Comparison of ENCODE assay signal across 24 cellular contexts in the genomic region with DNA sequence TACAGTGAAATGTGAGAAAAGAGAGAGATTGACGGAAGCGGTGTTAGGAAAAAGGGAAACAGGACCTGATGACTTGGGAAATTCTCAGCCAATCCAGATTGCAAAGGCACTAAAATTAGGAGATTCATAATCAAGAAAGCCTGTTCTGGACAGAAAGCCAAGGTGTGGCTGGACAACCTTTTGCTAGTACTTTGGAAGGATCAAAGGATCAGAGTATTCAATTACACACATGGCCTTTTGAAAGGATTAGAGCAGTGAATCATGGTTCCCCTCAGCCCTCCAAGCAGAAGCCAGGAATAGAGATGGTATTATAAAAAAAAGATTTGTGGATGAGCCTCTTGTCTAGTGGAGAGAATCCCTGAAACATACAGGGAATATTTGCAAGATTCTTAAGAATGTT.
"Had no signal": no experiment of that assay in that cellular context is flagged by ENCODE, and none has a peak within 500 bp of the region (broad histone marks: within the 10 kb centered on the region; RNA-seq: fewer than 3 reads in every experiment).

No MANE protein-coding gene starts in this region.

- H3K36me3 ChIP-seq: brain microvascular endothelial cell, esophagus muscularis mucosa, heart left ventricle, lower lobe of right lung, ovary, prostate gland, right atrium auricular region, uterus, WERI-Rb-1 had no signal

- H3K27ac Mint-ChIP-seq: activated naive CD4-positive, alpha-beta T cell treated with anti-CD3 and anti-CD28 coated beads, Interleukin-2, amount 50 U/mL, for 24 hours; effector memory CD8-positive, alpha-beta T cell; naive thymus-derived CD8-positive, alpha-beta T cell; stimulated activated naive CD8-positive, alpha-beta T cell treated with anti-CD3 and anti-CD28 coated beads, Interleukin-15, amount 100 ng/mL, for 72 hours; T-cell had no signal

- H3K27ac ChIP-seq: brain microvascular endothelial cell, dorsolateral prefrontal cortex, esophagus muscularis mucosa, heart left ventricle, lower lobe of right lung, ovary, prostate gland, right atrium auricular region, uterus, WERI-Rb-1 had no signal

- DNase-seq: activated CD4-positive, CD25-positive, alpha-beta regulatory T cell treated with anti-CD3 and anti-CD28 coated beads, Interleukin-2, amount 50 U/mL, for 72 hours; activated gamma-delta T cell treated with Interleukin-2 at 50 U/mL for 16 hours; activated T-cell treated with anti-CD3 and anti-CD28 coated beads, Interleukin-2, amount 50 U/mL, for 1 hour; aorta; brain microvascular endothelial cell; central memory CD4-positive, alpha-beta T cell; dorsolateral prefrontal cortex; effector memory CD8-positive, alpha-beta T cell; heart left ventricle; islet precursor cell; lower lobe of right lung; naive thymus-derived CD8-positive, alpha-beta T cell; ovary; stimulated activated CD4-positive, alpha-beta T cell treated with anti-CD3 and anti-CD28 coated beads, Interleukin-1b, Interleukin-23, amount 100 ng/mL, for 48 hours; stimulated activated naive CD8-positive, alpha-beta T cell treated with anti-CD3 and anti-CD28 coated beads, Interleukin-15, amount 100 ng/mL, for 72 hours; T-cell; trophoblast cell; uterus; WERI-Rb-1 had no signal

- H3K27me3 ChIP-seq: brain microvascular endothelial cell, dorsolateral prefrontal cortex, esophagus muscularis mucosa, heart left ventricle, ovary, right atrium auricular region, uterus had no signal

- H3K9me3 ChIP-seq: esophagus muscularis mucosa, heart left ventricle, lower lobe of right lung, ovary, prostate gland, uterus had no signal

- H3K4me1 ChIP-seq: heart left ventricle, lower lobe of right lung, prostate gland, right atrium auricular region, uterus had no signal

- H3K36me3 Mint-ChIP-seq: activated naive CD4-positive, alpha-beta T cell treated with anti-CD3 and anti-CD28 coated beads, Interleukin-2, amount 50 U/mL, for 24 hours; naive thymus-derived CD8-positive, alpha-beta T cell; T-cell had no signal

- H3K4me1 Mint-ChIP-seq: activated naive CD4-positive, alpha-beta T cell treated with anti-CD3 and anti-CD28 coated beads, Interleukin-2, amount 50 U/mL, for 24 hours; naive thymus-derived CD8-positive, alpha-beta T cell; stimulated activated naive CD8-positive, alpha-beta T cell treated with anti-CD3 and anti-CD28 coated beads, Interleukin-15, amount 100 ng/mL, for 72 hours; T-cell had no signal

- H3K27me3 Mint-ChIP-seq: activated naive CD4-positive, alpha-beta T cell treated with anti-CD3 and anti-CD28 coated beads, Interleukin-2, amount 50 U/mL, for 24 hours; effector memory CD8-positive, alpha-beta T cell; naive thymus-derived CD8-positive, alpha-beta T cell; stimulated activated naive CD8-positive, alpha-beta T cell treated with anti-CD3 and anti-CD28 coated beads, Interleukin-15, amount 100 ng/mL, for 72 hours; T-cell had no signal

- ATAC-seq: effector memory CD8-positive, alpha-beta T cell; heart left ventricle; left lobe of liver; lower lobe of right lung; naive thymus-derived CD8-positive, alpha-beta T cell; stimulated activated naive CD8-positive, alpha-beta T cell treated with anti-CD3 and anti-CD28 coated beads, Interleukin-15, amount 100 ng/mL, for 72 hours; T-cell had no signal

- H3K4me3 Mint-ChIP-seq: activated naive CD4-positive, alpha-beta T cell treated with anti-CD3 and anti-CD28 coated beads, Interleukin-2, amount 50 U/mL, for 24 hours; effector memory CD8-positive, alpha-beta T cell; naive thymus-derived CD8-positive, alpha-beta T cell; stimulated activated naive CD8-positive, alpha-beta T cell treated with anti-CD3 and anti-CD28 coated beads, Interleukin-15, amount 100 ng/mL, for 72 hours; T-cell had no signal

- H3K4me3 ChIP-seq: dorsolateral prefrontal cortex, esophagus muscularis mucosa, heart left ventricle, lower lobe of right lung, ovary, prostate gland, right atrium auricular region, uterus had no signal
